27 cellular contexts compared by ENCODE assay signal in genomic region chr17:74604200-74604599, GRCh38. TPM values are rescaled to one million over a fixed set of nuclear protein-coding genes. Genes with fewer than 3 reads are reported as not detected.
"Had no signal": no experiment of that assay in that cellular context is flagged by ENCODE, and none has a peak within 500 bp of the region (broad histone marks: within the 10 kb centered on the region; RNA-seq: fewer than 3 reads in every experiment).

No MANE protein-coding gene starts in this region.

- H3K4me3 ChIP-seq: heart left ventricle, spleen, tibial nerve had no signal

- H3K4me1 ChIP-seq: parathyroid adenoma had no signal

- H3K9me3 ChIP-seq: heart left ventricle, spleen had no signal

- DNase-seq: activated CD4-positive, alpha-beta memory T cell treated with anti-CD3 and anti-CD28 coated beads for 36 hours; activated CD4-positive, alpha-beta T cell treated with anti-CD3 and anti-CD28 coated beads for 4 hours; activated gamma-delta T cell treated with Interleukin-2 at 50 U/mL for 16 hours; activated T-cell treated with anti-CD3 and anti-CD28 coated beads for 4 hours; cerebellar nuclear complex; cortex of kidney; erythroblast; heart left ventricle; immature natural killer cell; kidney glomerular epithelial cell; mesendoderm; natural killer cell; spleen; stimulated activated CD4-positive, alpha-beta T cell treated with anti-CD3 and anti-CD28 coated beads, Interleukin-4, amount 100 ng/mL, for 4 hours; stimulated activated naive CD4-positive, alpha-beta T cell had no signal

- FAIRE-seq: endometrium, frontal cortex, TTC549 had no signal

- H3K9me3 Mint-ChIP-seq: activated CD4-positive, alpha-beta memory T cell treated with anti-CD3 and anti-CD28 coated beads for 36 hours; activated T-helper 1 cell treated with anti-CD3 and anti-CD28 coated beads, Interleukin-12 subunit alpha, Interleukin-12 subunit beta, Interleukin-2, Interleukin-4 antibody, amounts not matched to agents 30 ng/mL and 10 ng/mL and 1 ng/mL, durations not matched to agents 14 hours and 24 hours and 36 hours; immature natural killer cell; natural killer cell; T-helper 2 cell treated with Interferon-gamma antibody and Interleukin-4, amounts not matched to agents 5 μg/mL and 100 μg/mL, for 36 hours; WTC11 had no signal

- H3K36me3 Mint-ChIP-seq: activated CD4-positive, alpha-beta memory T cell treated with anti-CD3 and anti-CD28 coated beads for 36 hours; immature natural killer cell; natural killer cell; WTC11 had no signal

- H3K79me2 ChIP-seq: parathyroid adenoma had no signal

- H3K27ac Mint-ChIP-seq: activated CD4-positive, alpha-beta memory T cell treated with anti-CD3 and anti-CD28 coated beads for 36 hours; activated naive CD8-positive, alpha-beta T cell; activated T-helper 1 cell treated with anti-CD3 and anti-CD28 coated beads, Interleukin-12 subunit alpha, Interleukin-12 subunit beta, Interleukin-2, Interleukin-4 antibody, amounts not matched to agents 30 ng/mL and 10 ng/mL and 1 ng/mL, durations not matched to agents 14 hours and 24 hours and 36 hours; immature natural killer cell; natural killer cell; T-helper 2 cell treated with Interferon-gamma antibody and Interleukin-4, amounts not matched to agents 5 μg/mL and 100 μg/mL, for 36 hours; WTC11 had no signal

- H3K4me1 Mint-ChIP-seq: natural killer cell, WTC11 had no signal

- H3K4me3 Mint-ChIP-seq: activated CD4-positive, alpha-beta memory T cell treated with anti-CD3 and anti-CD28 coated beads for 36 hours; activated naive CD8-positive, alpha-beta T cell; activated T-helper 1 cell treated with anti-CD3 and anti-CD28 coated beads, Interleukin-12 subunit alpha, Interleukin-12 subunit beta, Interleukin-2, Interleukin-4 antibody, amounts not matched to agents 30 ng/mL and 10 ng/mL and 1 ng/mL, durations not matched to agents 14 hours and 24 hours and 36 hours; immature natural killer cell; natural killer cell; T-helper 2 cell treated with Interferon-gamma antibody and Interleukin-4, amounts not matched to agents 5 μg/mL and 100 μg/mL, for 36 hours; WTC11 had no signal

- ATAC-seq: heart left ventricle, natural killer cell, WTC11 had no signal

- H3K27ac ChIP-seq: parathyroid adenoma, tibial nerve had no signal

- H3K9ac ChIP-seq: parathyroid adenoma had no signal

- H3K36me3 ChIP-seq: heart left ventricle, spleen, tibial nerve had no signal

- H2AFZ ChIP-seq: parathyroid adenoma had no signal

RNA-seq across cellular contexts. Expression of gene CD300LD, which starts 12.1 kb away (rescaled TPM):
- total RNA-seq: activated CD4-positive, alpha-beta memory T cell treated with anti-CD3 and anti-CD28 coated beads for 36 hours; activated T-helper 1 cell treated with anti-CD3 and anti-CD28 coated beads, Interleukin-12 subunit alpha, Interleukin-12 subunit beta, Interleukin-2, Interleukin-4 antibody, amounts not matched to agents 30 ng/mL and 10 ng/mL and 1 ng/mL, durations not matched to agents 14 hours and 24 hours and 36 hours; bronchial epithelial cell; frontal cortex; heart left ventricle; natural killer cell; subcutaneous adipose tissue; tibial nerve; WTC11 had no signal
- polyA plus RNA-seq: heart left ventricle, immature natural killer cell, liver had no signal

RNA-seq across cellular contexts. Expression of gene CD300E, which starts 19.3 kb away (rescaled TPM):
- total RNA-seq: activated CD4-positive, alpha-beta memory T cell treated with anti-CD3 and anti-CD28 coated beads for 36 hours; activated T-helper 1 cell treated with anti-CD3 and anti-CD28 coated beads, Interleukin-12 subunit alpha, Interleukin-12 subunit beta, Interleukin-2, Interleukin-4 antibody, amounts not matched to agents 30 ng/mL and 10 ng/mL and 1 ng/mL, durations not matched to agents 14 hours and 24 hours and 36 hours; bronchial epithelial cell; WTC11 had no signal

RNA-seq across cellular contexts. Expression of gene CD300H, which starts 36.9 kb away (rescaled TPM):
- total RNA-seq: activated CD4-positive, alpha-beta memory T cell treated with anti-CD3 and anti-CD28 coated beads for 36 hours; activated T-helper 1 cell treated with anti-CD3 and anti-CD28 coated beads, Interleukin-12 subunit alpha, Interleukin-12 subunit beta, Interleukin-2, Interleukin-4 antibody, amounts not matched to agents 30 ng/mL and 10 ng/mL and 1 ng/mL, durations not matched to agents 14 hours and 24 hours and 36 hours; bronchial epithelial cell; frontal cortex; subcutaneous adipose tissue; tibial nerve; WTC11 had no signal
- polyA plus RNA-seq: liver had no signal

RNA-seq across cellular contexts. Expression of gene CD300C, which starts 58.3 kb away (rescaled TPM):
- total RNA-seq: bronchial epithelial cell, frontal cortex, WTC11 had no signal
